Comparison of ENCODE assay signal across 26 cellular contexts in the genomic region with DNA sequence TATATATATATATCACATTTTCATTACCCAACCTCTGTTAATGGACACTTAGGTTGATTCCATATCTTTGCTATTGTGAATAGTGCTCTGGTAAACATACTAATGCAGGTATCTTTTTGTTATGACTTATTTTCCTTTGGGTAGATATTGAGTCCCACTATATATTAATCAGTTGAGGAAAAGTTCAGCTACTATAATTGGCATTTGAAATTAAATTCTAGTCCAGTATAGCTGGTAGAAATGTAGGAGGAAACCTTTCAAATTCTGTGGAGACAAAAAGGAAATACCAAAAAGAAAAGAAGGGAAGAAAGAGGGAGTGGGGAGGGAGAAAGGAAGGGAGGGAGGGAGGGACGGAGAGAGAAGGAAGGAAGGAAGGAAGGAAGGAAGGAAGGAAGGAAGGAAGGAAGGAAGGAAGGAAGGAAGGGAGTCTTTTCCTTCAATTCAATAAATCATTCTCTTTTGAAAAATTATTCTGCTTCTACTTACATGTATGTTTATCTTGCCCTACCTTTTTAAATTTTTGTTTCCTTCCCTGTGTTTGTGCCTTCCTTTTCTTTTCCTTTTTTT.
DNase-seq lines count a peak whose midpoint lies in the region; ATAC-seq, FAIRE-seq and TF ChIP-seq lines count a peak whose summit lies in the region.
"Had no signal": no experiment of that assay in that cellular context is flagged by ENCODE, and none has a peak within 500 bp of the region (broad histone marks: within the 10 kb centered on the region; RNA-seq: fewer than 3 reads in every experiment).

No MANE protein-coding gene starts in this region.

- H2AFZ ChIP-seq in HepG2 (ENCODE audit: low read length), result no peak overlapping the region

- 0% methylated on average over 1 of the region's 1 CpG for WGBS in HepG2 (ENCODE audit: low lambda C conversion rate)
- WGBS in right lobe of liver (ENCODE audit: insufficient coverage, low coverage, low lambda C conversion rate, missing lambda C conversion rate), result 50% methylated on average over 1 of the region's 1 CpG

- H3K4me3 ChIP-seq in HepG2 (replicated peaks in 1 of 3; ENCODE audit: insufficient read depth in 1 of 3, low read depth in 2 of 3, low read length in 3 of 3) (no peak overlapping the region), right lobe of liver (no peak overlapping the region), SK-N-MC (peak overlapping the region; percentile 59)
- H3K4me3 ChIP-seq: A549, BLaER1, GM12878 had no signal

- no peak for TF ChIP-seq EP300 in HepG2 (IDR thresholded peaks at IDR 0.05; ENCODE audit: low read depth in 2 of 2, low read length in 2 of 2)
- no peak for TF ChIP-seq EP300 in HepG2 (CRISPR knock-in tag; IDR thresholded peaks at IDR 0.05; ENCODE audit: borderline replicate concordance)

- H3K4me1 ChIP-seq in HepG2 (ENCODE audit: insufficient read depth, low read length) (no peaks in the 10 kb centered on the region), right lobe of liver (peaks cover 0 to 19% (median 8%) of the 10 kb centered on the region in 4 donors)
- H3K4me1 ChIP-seq: A549, BE2C, BLaER1 had no signal

- in situ Hi-C loops in HepG2 (cut with HindIII; ENCODE audit: extremely low pct_ligation_motif_present, low pct_unique_long_range_greater_than_20kb), result no loop called here

- POLR2A ChIA-PET in HepG2 (lab: Yijun Ruan, JAX), result no interaction called here

- CTCF ChIA-PET in HepG2 (lab: Yijun Ruan, JAX; ENCODE audit: low intra/inter-chr PET ratio, low total read pairs), result no interaction called here

- no peaks in the 10 kb centered on the region for H3K79me2 ChIP-seq in HepG2 (ENCODE audit: insufficient read depth, low read length)

- intact Hi-C loops in HepG2 (cut with micrococcal nuclease; ENCODE audit: unreplicated experiment), result no loop called here
- intact Hi-C loops in right lobe of liver (cut with DNase I), result no loop called here

- no TSS peak for BruUV-seq in HepG2 (replicated peaks; lab: Mats Ljungman, UMichigan)

- ATAC-seq in HepG2 (no peak), right lobe of liver (no peak), HG02885 (IDR thresholded peaks at IDR 0.05; ENCODE audit: poor library complexity, unreplicated experiment) (no peak)
- ATAC-seq: A549, GM12878 had no signal

- no peak overlapping the region for H3K9ac ChIP-seq in HepG2 (ENCODE audit: insufficient read depth, low read depth, low read length)
- peak overlapping the region; percentile 68 for H3K9ac ChIP-seq in SK-N-MC (ENCODE audit: insufficient read length)
- H3K9ac ChIP-seq: BLaER1 had no signal

- H3K27ac ChIP-seq in HepG2 (ENCODE audit: extremely low read length, insufficient read depth, low read length) (no peak overlapping the region), right lobe of liver (no peak overlapping the region), SK-N-MC (peak overlapping the region; percentile 99)
- H3K27ac ChIP-seq: 22Rv1, A549, BLaER1 had no signal

- no peak for TF ChIP-seq POLR2A in HepG2 (IDR thresholded peaks at IDR 0.05; ENCODE audit: insufficient read depth in 1 of 2, low read depth in 2 of 2, low read length in 2 of 2)
- no peak for TF ChIP-seq POLR2A in right lobe of liver (IDR thresholded peaks at IDR 0.05)

- DNase-seq in HepG2 (ENCODE audit: low spot score), result no peak
- DNase-seq in right lobe of liver, result no peak
- DNase-seq in SK-N-MC (ENCODE audit: low read depth, low spot score), result peak; percentile 93
- no peak for DNase-seq in NCI-H2081 (lab: John Stamatoyannopoulos, UW)
- DNase-seq: ACHN; BE2C; C1 segment of cervical spinal cord; CD4-positive, alpha-beta memory T cell; CD4-positive, CD25-positive, alpha-beta regulatory T cell; CD8-positive, alpha-beta memory T cell; COR-L47; DMS 273 treated with DMSO at 0.1 percent for 48 hours; DMS153; DMS53; DMS79; DND-41; EL; GDM1 had no signal

- H3K36me3 ChIP-seq in HepG2 (replicated peaks in 1 of 2; ENCODE audit: control insufficient read depth in 1 of 2, insufficient read depth in 2 of 2, low read length in 2 of 2) (no peaks in the 10 kb centered on the region), right lobe of liver (no peaks in the 10 kb centered on the region), SK-N-MC (ENCODE audit: insufficient read depth, low read length) (peaks cover 52% of the 10 kb centered on the region)
- H3K36me3 ChIP-seq: BE2C, BLaER1 had no signal

- no peak for TF ChIP-seq RAD21 in HepG2 (CRISPR knock-in tag; IDR thresholded peaks at IDR 0.05)

- H3K4me2 ChIP-seq in HepG2 (ENCODE audit: low read depth, low read length), result no peak overlapping the region
- H3K4me2 ChIP-seq: A549, BLaER1 had no signal

- TF ChIP-seq CTCF in HepG2 (CRISPR knock-in tag; IDR thresholded peaks at IDR 0.05) (no peak), right lobe of liver (IDR thresholded peaks at IDR 0.05) (no peak)

- H4K20me1 ChIP-seq in HepG2 (ENCODE audit: insufficient read depth, low read length), result no peaks in the 10 kb centered on the region
- H4K20me1 ChIP-seq: BLaER1 had no signal

- no peak for FAIRE-seq in HepG2 (lab: Jason Lieb, UNC)
- FAIRE-seq: A549, GM12878, GM12892, GM18507, GM19239 had no signal

- H3K27me3 ChIP-seq in HepG2 (ENCODE audit: control insufficient read depth in 1 of 2, insufficient read depth in 2 of 2, low read length in 2 of 2), result no peaks in the 10 kb centered on the region
- H3K27me3 ChIP-seq in right lobe of liver, result no peaks in the 10 kb centered on the region
- H3K27me3 ChIP-seq: BLaER1 had no signal

- H3K9me3 ChIP-seq in HepG2 (ENCODE audit: low read length) (no peaks in the 10 kb centered on the region), right lobe of liver (no peaks in the 10 kb centered on the region), SK-N-MC (ENCODE audit: low read depth, low read length) (no peaks in the 10 kb centered on the region)
- H3K9me3 ChIP-seq: A549, BE2C, BLaER1 had no signal

TF ChIP-seq in HepG2, 621 proteins besides CTCF, POLR2A, EP300 and RAD21:
- TF ChIP-seq TCF7 (IDR thresholded peaks at IDR 0.05; ENCODE audit: low read depth) (no peak), HNRNPK (IDR thresholded peaks at IDR 0.05; ENCODE audit: low read depth, low read length, poor library complexity, severe bottlenecking) (peak; percentile 82), ADNP (CRISPR knock-in tag; IDR thresholded peaks at IDR 0.05) (no peak)
